Comparison of ENCODE assay signal across 1 cellular context in the genomic region with DNA sequence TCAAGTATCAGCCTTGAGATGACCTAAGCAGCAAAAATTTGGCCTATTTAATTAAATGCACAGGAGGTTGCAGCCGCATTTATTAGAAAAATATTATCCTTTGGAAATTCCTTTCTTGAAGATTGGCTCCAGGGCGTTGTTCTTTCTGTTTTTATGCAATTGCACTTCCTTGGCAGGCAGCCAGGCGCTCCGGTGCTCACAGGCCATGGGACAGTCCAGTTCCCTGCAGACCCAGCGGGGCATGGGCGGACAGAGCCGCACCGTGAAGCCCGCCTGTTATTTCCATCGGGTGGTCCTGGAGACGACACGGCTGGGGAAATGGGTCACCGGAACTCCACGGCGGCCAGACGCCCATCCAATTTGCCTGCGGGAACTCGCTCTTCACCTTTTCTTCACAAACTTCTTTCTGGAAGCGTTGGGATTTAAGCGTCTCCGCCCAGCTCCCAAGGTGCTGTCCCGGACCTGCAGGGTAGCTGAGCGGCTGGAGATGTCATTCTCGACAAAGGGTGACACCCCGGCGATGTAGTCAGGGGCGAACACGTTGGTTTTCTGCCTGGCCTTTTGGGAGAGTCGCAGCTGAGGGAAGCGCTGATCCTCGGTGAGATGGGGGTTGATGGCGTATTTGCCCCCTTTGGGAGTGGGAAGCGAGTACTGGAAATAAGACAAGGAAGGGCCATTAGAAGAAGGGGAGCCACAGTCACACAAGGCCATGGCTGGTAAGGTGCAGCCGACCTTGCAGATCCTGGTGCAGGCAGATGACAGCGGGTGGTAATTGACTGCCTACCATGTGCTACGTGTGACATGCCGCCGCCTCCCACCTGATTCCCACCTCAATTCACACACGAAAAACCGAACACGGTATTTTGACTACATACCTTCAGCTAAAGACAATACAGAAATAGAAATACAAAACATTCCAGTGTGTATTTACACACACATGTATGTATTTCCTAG.
TF ChIP-seq lines count a peak whose summit lies in the region.

No MANE protein-coding gene starts in this region.

TF ChIP-seq in IMR-90, 13 proteins besides CTCF, POLR2A, EP300 and RAD21:
- TF ChIP-seq CEBPB (IDR thresholded peaks at IDR 0.05; ENCODE audit: low read depth, low read length) (no peak), NFE2L2 (IDR thresholded peaks at IDR 0.05; ENCODE audit: low read depth, low read length) (no peak), MAZ (IDR thresholded peaks at IDR 0.05; ENCODE audit: borderline replicate concordance, low read depth, low read length) (no peak), CHD1 (IDR thresholded peaks at IDR 0.05; ENCODE audit: low read depth, low read length) (no peak), FOS (IDR thresholded peaks at IDR 0.05; ENCODE audit: low read depth, low read length) (no peak), RFX5 (IDR thresholded peaks at IDR 0.05; ENCODE audit: low read depth, low read length) (no peak)
- TF ChIP-seq, protein P1, sequence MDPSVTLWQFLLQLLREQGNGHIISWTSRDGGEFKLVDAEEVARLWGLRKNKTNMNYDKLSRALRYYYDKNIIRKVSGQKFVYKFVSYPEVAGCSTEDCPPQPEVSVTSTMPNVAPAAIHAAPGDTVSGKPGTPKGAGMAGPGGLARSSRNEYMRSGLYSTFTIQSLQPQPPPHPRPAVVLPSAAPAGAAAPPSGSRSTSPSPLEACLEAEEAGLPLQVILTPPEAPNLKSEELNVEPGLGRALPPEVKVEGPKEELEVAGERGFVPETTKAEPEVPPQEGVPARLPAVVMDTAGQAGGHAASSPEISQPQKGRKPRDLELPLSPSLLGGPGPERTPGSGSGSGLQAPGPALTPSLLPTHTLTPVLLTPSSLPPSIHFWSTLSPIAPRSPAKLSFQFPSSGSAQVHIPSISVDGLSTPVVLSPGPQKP (IDR thresholded peaks at IDR 0.05; ENCODE audit: borderline replicate concordance, low read depth, low read length): no peak
